In the genomic region with DNA sequence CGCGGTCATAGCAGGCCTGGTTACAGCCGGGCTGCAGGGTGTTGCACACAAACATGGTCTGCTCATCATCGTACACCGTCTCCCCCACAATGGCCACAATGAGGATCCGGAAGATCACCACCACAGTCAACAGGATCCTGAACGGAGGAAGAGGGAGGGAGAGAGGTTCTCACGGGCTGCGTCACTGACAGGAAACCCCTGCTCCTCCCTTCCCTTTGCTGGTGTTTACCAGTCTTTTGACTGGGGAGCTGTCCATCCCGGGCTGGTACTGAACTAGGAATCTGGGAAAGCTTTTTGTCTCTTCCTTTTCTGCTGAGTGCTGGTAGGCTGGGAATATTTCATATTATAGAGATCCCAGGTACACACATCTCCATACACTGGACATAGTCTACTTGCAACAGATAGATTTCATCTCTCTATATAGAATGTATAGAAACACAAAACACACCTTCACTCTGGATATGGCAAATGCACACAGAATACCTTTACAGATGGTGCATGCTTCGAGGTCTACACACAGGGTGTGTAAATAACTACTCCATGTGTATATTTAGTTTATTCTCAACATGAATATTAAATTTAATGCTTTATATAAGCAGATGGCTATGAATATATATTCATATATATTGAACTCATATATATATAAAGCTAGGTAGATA, we compare ENCODE assay signal across 10 cellular contexts. TPM values are rescaled to one million over a fixed set of nuclear protein-coding genes. Genes with fewer than 3 reads are reported as not detected.
DNase-seq lines count a peak whose midpoint lies in the region; ATAC-seq, FAIRE-seq and TF ChIP-seq lines count a peak whose summit lies in the region.
"Had no signal": no experiment of that assay in that cellular context is flagged by ENCODE, and none has a peak within 500 bp of the region (broad histone marks: within the 10 kb centered on the region; RNA-seq: fewer than 3 reads in every experiment).

No MANE protein-coding gene starts in this region.

- H3K4me1 Mint-ChIP-seq in astrocyte (ENCODE audit: low read depth, unreplicated experiment), result no peaks in the 10 kb centered on the region

- DNase-seq in Right ventricle myocardium superior (no peak), right atrium auricular region (ENCODE audit: low spot score) (no peak), astrocyte (ENCODE audit: low read depth) (peak; percentile 36), urothelium cell line (ENCODE audit: low spot score) (peak; percentile 54), ovary (no peak)
- no peak for DNase-seq in stimulated activated CD4-positive, alpha-beta T cell treated with anti-CD3 and anti-CD28 coated beads, Interleukin-12 subunit alpha, Interleukin-12 subunit beta, amount 100 ng/mL, for 4 hours
- DNase-seq: NCI-H1694 treated with DMSO at 0.1 percent for 48 hours had no signal

- H3K79me2 ChIP-seq in astrocyte (ENCODE audit: insufficient read depth, low read length), result no peaks in the 10 kb centered on the region

- ATAC-seq in Right ventricle myocardium superior (ENCODE audit: poor library complexity) (peak; percentile 65), GM19397 (IDR thresholded peaks at IDR 0.05; ENCODE audit: unreplicated experiment) (no peak)

- H3K4me2 ChIP-seq in astrocyte (ENCODE audit: low read length), result peak overlapping the region; percentile 25
- H3K4me2 ChIP-seq: BLaER1 treated with 17β-estradiol and CSF1 and Interleukin-3, amounts not matched to agents 10 nM and 100 nM had no signal

- no peak overlapping the region for H3K9ac ChIP-seq in astrocyte (ENCODE audit: low read length)
- H3K9ac ChIP-seq in iPS-15b (ENCODE audit: low read depth, low read length), result no peak overlapping the region
- H3K9ac ChIP-seq: BLaER1 treated with 17β-estradiol and CSF1 and Interleukin-3, amounts not matched to agents 10 nM and 100 nM had no signal

- H3K36me3 ChIP-seq in right atrium auricular region, result no peaks in the 10 kb centered on the region
- H3K36me3 ChIP-seq in astrocyte (ENCODE audit: insufficient read depth, low read length), result no peaks in the 10 kb centered on the region
- no peaks in the 10 kb centered on the region for H3K36me3 ChIP-seq in iPS-15b (ENCODE audit: control insufficient read depth, insufficient read depth, low read length)
- no peaks in the 10 kb centered on the region for H3K36me3 ChIP-seq in ovary
- H3K36me3 ChIP-seq: BLaER1 treated with 17β-estradiol and CSF1 and Interleukin-3, amounts not matched to agents 10 nM and 100 nM had no signal

- no peak overlapping the region for H3K27ac Mint-ChIP-seq in astrocyte (ENCODE audit: unreplicated experiment)

- H3K9me3 ChIP-seq in right atrium auricular region, result no peaks in the 10 kb centered on the region
- no peaks in the 10 kb centered on the region for H3K9me3 ChIP-seq in astrocyte (ENCODE audit: insufficient read depth, low read depth, low read length)
- no peaks in the 10 kb centered on the region for H3K9me3 ChIP-seq in iPS-15b (ENCODE audit: control insufficient read depth, insufficient read depth, low read length)
- peaks cover 0 to 5% of the 10 kb centered on the region in 2 donors for H3K9me3 ChIP-seq in ovary

- TF ChIP-seq POLR2A in ovary (IDR thresholded peaks at IDR 0.05), result no peak

- no peak for FAIRE-seq in astrocyte (lab: Jason Lieb, UNC)
- FAIRE-seq in urothelium cell line (lab: Jason Lieb, UNC), result no peak

- intact Hi-C loops in Right ventricle myocardium superior (cut with DNase I), result no loop called here
- intact Hi-C loops in ovary (cut with DNase I), result no loop called here

- no peak for TF ChIP-seq CTCF in right atrium auricular region (IDR thresholded peaks at IDR 0.05)
- no peak for TF ChIP-seq CTCF in astrocyte (IDR thresholded peaks at IDR 0.05; ENCODE audit: insufficient read depth, low read depth, low read length)
- no peak for TF ChIP-seq CTCF in ovary (IDR thresholded peaks at IDR 0.05)

- no peak overlapping the region for H3K4me3 Mint-ChIP-seq in astrocyte (ENCODE audit: unreplicated experiment)

- H3K4me3 ChIP-seq in right atrium auricular region (peak overlapping the region in 1 of 2 donors; percentile 53), astrocyte (ENCODE audit: insufficient read depth, low read depth, low read length) (no peak overlapping the region), iPS-15b (ENCODE audit: low read depth, low read length) (peak overlapping the region; percentile 42), ovary (no peak overlapping the region)
- H3K4me3 ChIP-seq: BLaER1 treated with 17β-estradiol and CSF1 and Interleukin-3, amounts not matched to agents 10 nM and 100 nM had no signal

- H3K4me1 ChIP-seq in right atrium auricular region, result peaks cover 0 to 14% of the 10 kb centered on the region in 2 donors
- no peaks in the 10 kb centered on the region for H3K4me1 ChIP-seq in astrocyte (ENCODE audit: insufficient read depth, low read length)
- H3K4me1 ChIP-seq in iPS-15b (ENCODE audit: control insufficient read depth, insufficient read depth, low read length), result peaks cover 5% of the 10 kb centered on the region
- no peaks in the 10 kb centered on the region for H3K4me1 ChIP-seq in ovary (ENCODE audit: insufficient read depth)
- H3K4me1 ChIP-seq: BLaER1 treated with 17β-estradiol and CSF1 and Interleukin-3, amounts not matched to agents 10 nM and 100 nM had no signal

- H3K27me3 Mint-ChIP-seq in astrocyte (ENCODE audit: low read depth, unreplicated experiment), result peaks cover 41% of the 10 kb centered on the region

- H4K20me1 ChIP-seq in astrocyte (ENCODE audit: insufficient read depth, low read length), result no peaks in the 10 kb centered on the region
- H4K20me1 ChIP-seq: BLaER1 treated with 17β-estradiol and CSF1 and Interleukin-3, amounts not matched to agents 10 nM and 100 nM had no signal

- H3K27ac ChIP-seq in right atrium auricular region (peak overlapping the region in 1 of 2 donors; percentile 72), astrocyte (ENCODE audit: low read depth, low read length) (no peak overlapping the region), ovary (no peak overlapping the region)
- H3K27ac ChIP-seq: BLaER1 treated with 17β-estradiol and CSF1 and Interleukin-3, amounts not matched to agents 10 nM and 100 nM had no signal

- H3K36me3 Mint-ChIP-seq in astrocyte (ENCODE audit: low read depth, unreplicated experiment), result no peaks in the 10 kb centered on the region

- peaks cover 0 to 6% of the 10 kb centered on the region in 2 donors for H3K27me3 ChIP-seq in right atrium auricular region
- H3K27me3 ChIP-seq in astrocyte (ENCODE audit: insufficient read depth, low read length), result peaks cover 41% of the 10 kb centered on the region
- H3K27me3 ChIP-seq in iPS-15b (ENCODE audit: control insufficient read depth, insufficient read depth, low read length), result peaks cover 66% of the 10 kb centered on the region
- no peaks in the 10 kb centered on the region for H3K27me3 ChIP-seq in ovary

- no peak overlapping the region for H2AFZ ChIP-seq in astrocyte (ENCODE audit: low read depth, low read length)

- H3K9me3 Mint-ChIP-seq in astrocyte (ENCODE audit: unreplicated experiment), result no peaks in the 10 kb centered on the region

- no peak for TF ChIP-seq EP300 in ovary (IDR thresholded peaks at IDR 0.05)

- WGBS in ovary, 3 donors, result 30 to 31% (median 30%) methylated on average over 11 of the region's 11 CpGs

RNA-seq across cellular contexts. Expression of gene GJD2, which starts 1.4 kb away (rescaled TPM):
- total RNA-seq in Right ventricle myocardium superior (not detected), right atrium auricular region (10 to 100 TPM; 13.6 to 42.3 TPM), astrocyte (0.48 and 1.00 TPM in 2 replicates), ovary (not detected)
- not detected for polyA plus RNA-seq in ovary

RNA-seq across cellular contexts. Expression of gene ACTC1, which starts 42.0 kb away (rescaled TPM):
- total RNA-seq in Right ventricle myocardium superior (12,822 TPM), right atrium auricular region (over 10,000 TPM in 1 of 2 donors, 1,000 to 10,000 TPM in 1; 8,662 to 10,302 TPM), astrocyte (860 and 942 TPM in 2 replicates), ovary (1 to 10 TPM in 3 of 7 donors, under 1 TPM in 2, not detected in 2; 0.59 to 2.9 (median 1.2) TPM)
- polyA plus RNA-seq in ovary, result 10 to 100 TPM in 1 of 2 donors, 1 to 10 TPM in 1; 2.7 to 22.6 TPM

Comparison
In these comparisons a context has a peak if more than half of its experiments do, and no peak if none do; other contexts are left out.
1. DNase-seq: peak in astrocyte (single experiment) and urothelium cell line (single experiment); none in Right ventricle myocardium superior (single experiment), right atrium auricular region (single experiment), stimulated activated CD4-positive, alpha-beta T cell treated with anti-CD3 and anti-CD28 coated beads, Interleukin-12 subunit alpha, Interleukin-12 subunit beta, amount 100 ng/mL, for 4 hours (single experiment) and ovary (0 of 5).
2. RNA of gene ACTC1, which starts 42.0 kb away (total RNA-seq): 12,822 TPM in Right ventricle myocardium superior (single experiment), 8,662 to 10,302 TPM in right atrium auricular region and 860 to 942 TPM in astrocyte; 0.59 to 2.9 TPM in ovary; every median in the first group is over 100 times any median in the second.